8 cellular contexts compared by ENCODE assay signal in the genomic region with DNA sequence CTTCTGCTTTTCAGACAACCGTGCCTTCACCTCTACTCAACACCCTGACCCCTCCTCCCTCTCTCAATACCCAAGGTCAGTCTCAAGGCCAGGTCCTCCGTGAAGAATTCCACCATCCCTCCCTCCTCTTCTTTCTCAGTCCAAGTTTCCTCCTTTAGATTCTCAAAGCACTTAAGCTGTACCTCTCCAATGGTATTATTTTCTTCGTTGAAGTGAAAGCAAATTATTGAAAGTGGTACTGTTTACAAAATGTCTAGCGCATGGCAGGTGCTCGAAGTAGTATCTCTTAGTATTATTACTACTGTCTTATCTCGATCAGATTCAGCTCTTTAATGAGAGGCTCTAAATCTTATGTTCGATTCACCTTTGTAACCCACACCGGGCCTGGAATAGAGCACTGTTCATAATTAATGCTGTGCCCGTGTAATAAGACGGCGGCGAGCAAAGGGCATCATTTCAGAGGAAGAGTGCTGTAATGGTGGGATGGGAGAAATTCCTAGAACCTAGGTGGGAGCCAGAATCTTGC. TPM values are rescaled to one million over a fixed set of nuclear protein-coding genes. Genes with fewer than 3 reads are reported as not detected.
DNase-seq lines count a peak whose midpoint lies in the region; ATAC-seq, FAIRE-seq and TF ChIP-seq lines count a peak whose summit lies in the region.

No MANE protein-coding gene starts in this region.

- 33% methylated on average over 12 of the region's 12 CpGs for WGBS in thymus

- ATAC-seq in activated naive CD4-positive, alpha-beta T cell treated with anti-CD3 and anti-CD28 coated beads, Interleukin-2, amount 50 U/mL, for 72 hours, result no peak
- ATAC-seq in HG03520 (IDR thresholded peaks at IDR 0.05; ENCODE audit: unreplicated experiment), result no peak

- H3K27ac ChIP-seq in thymus (ENCODE audit: low read depth), result peak overlapping the region; percentile 42

- H3K27me3 ChIP-seq in kidney epithelial cell (ENCODE audit: control insufficient read depth, insufficient read depth, low read length) (no peaks in the 10 kb centered on the region), thymus (ENCODE audit: control insufficient read depth, insufficient read depth) (no peaks in the 10 kb centered on the region)

- H3K36me3 ChIP-seq in kidney epithelial cell (ENCODE audit: control insufficient read depth, insufficient read depth, low read length), result no peaks in the 10 kb centered on the region
- H3K36me3 ChIP-seq in thymus (ENCODE audit: control insufficient read depth, insufficient read depth), result no peaks in the 10 kb centered on the region

- no peak for FAIRE-seq in GM19239 (lab: Jason Lieb, UNC)

- H3K4me1 ChIP-seq in thymus (ENCODE audit: control insufficient read depth, insufficient read depth, low read length), result peaks cover 20% of the 10 kb centered on the region

- no peaks in the 10 kb centered on the region for H3K9me3 ChIP-seq in thymus (ENCODE audit: control insufficient read depth)

- DNase-seq in activated CD8-positive, alpha-beta memory T cell treated with anti-CD3 and anti-CD28 coated beads, Interleukin-2, amount 50 U/mL, for 48 hours, result peak; percentile 33
- DNase-seq in activated CD8-positive, alpha-beta memory T cell treated with anti-CD3 and anti-CD28 coated beads for 24 hours, result no peak
- no peak for DNase-seq in activated naive CD4-positive, alpha-beta T cell treated with anti-CD3 and anti-CD28 coated beads, Interleukin-2, amount 50 U/mL, for 72 hours (ENCODE audit: low spot score in 2 of 2)
- DNase-seq in kidney epithelial cell (ENCODE audit: low read depth) (no peak), GM19239 (ENCODE audit: insufficient read length, low spot score) (no peak), NCI-H524 treated with DMSO at 0.1 percent for 48 hours (lab: John Stamatoyannopoulos, UW) (no peak)

- H3K4me3 ChIP-seq in kidney epithelial cell (ENCODE audit: low read depth, low read length), result peak overlapping the region; percentile 85
- peak overlapping the region; percentile 69 for H3K4me3 ChIP-seq in thymus (ENCODE audit: low read length)

- peak overlapping the region; percentile 2 to 80 for H3K27ac Mint-ChIP-seq in activated naive CD4-positive, alpha-beta T cell treated with anti-CD3 and anti-CD28 coated beads, Interleukin-2, amount 50 U/mL, for 72 hours

- peaks cover 0 to 8% of the 10 kb centered on the region in 2 donors for H3K36me3 Mint-ChIP-seq in activated naive CD4-positive, alpha-beta T cell treated with anti-CD3 and anti-CD28 coated beads, Interleukin-2, amount 50 U/mL, for 72 hours

- no peaks in the 10 kb centered on the region for H3K9me3 Mint-ChIP-seq in activated naive CD4-positive, alpha-beta T cell treated with anti-CD3 and anti-CD28 coated beads, Interleukin-2, amount 50 U/mL, for 72 hours

- no peak for TF ChIP-seq CTCF in kidney epithelial cell (IDR thresholded peaks at IDR 0.05; ENCODE audit: insufficient read depth, low read length, poor library complexity, severe bottlenecking)

RNA-seq across cellular contexts. Expression of gene RALGAPB, which starts 0.6 kb away (rescaled TPM):
- total RNA-seq in activated naive CD4-positive, alpha-beta T cell treated with anti-CD3 and anti-CD28 coated beads, Interleukin-2, amount 50 U/mL, for 72 hours, result 10 to 100 TPM; 27.0 to 32.4 TPM
- total RNA-seq in kidney epithelial cell, result 32.9 and 35.1 TPM in 2 replicates
- polyA plus RNA-seq in thymus, result 15.2 TPM

RNA-seq across cellular contexts. Expression of gene SNHG17, which starts 36.9 kb away (rescaled TPM):
- 100 to 1,000 TPM in 1 of 2 donors, 10 to 100 TPM in 1; 72.3 to 102 TPM for total RNA-seq in activated naive CD4-positive, alpha-beta T cell treated with anti-CD3 and anti-CD28 coated beads, Interleukin-2, amount 50 U/mL, for 72 hours
- total RNA-seq in kidney epithelial cell, result 34.2 and 47.6 TPM in 2 replicates
- polyA plus RNA-seq in thymus, result 36.0 TPM
